Comparison of ENCODE assay signal across 1 cellular context in the genomic region with DNA sequence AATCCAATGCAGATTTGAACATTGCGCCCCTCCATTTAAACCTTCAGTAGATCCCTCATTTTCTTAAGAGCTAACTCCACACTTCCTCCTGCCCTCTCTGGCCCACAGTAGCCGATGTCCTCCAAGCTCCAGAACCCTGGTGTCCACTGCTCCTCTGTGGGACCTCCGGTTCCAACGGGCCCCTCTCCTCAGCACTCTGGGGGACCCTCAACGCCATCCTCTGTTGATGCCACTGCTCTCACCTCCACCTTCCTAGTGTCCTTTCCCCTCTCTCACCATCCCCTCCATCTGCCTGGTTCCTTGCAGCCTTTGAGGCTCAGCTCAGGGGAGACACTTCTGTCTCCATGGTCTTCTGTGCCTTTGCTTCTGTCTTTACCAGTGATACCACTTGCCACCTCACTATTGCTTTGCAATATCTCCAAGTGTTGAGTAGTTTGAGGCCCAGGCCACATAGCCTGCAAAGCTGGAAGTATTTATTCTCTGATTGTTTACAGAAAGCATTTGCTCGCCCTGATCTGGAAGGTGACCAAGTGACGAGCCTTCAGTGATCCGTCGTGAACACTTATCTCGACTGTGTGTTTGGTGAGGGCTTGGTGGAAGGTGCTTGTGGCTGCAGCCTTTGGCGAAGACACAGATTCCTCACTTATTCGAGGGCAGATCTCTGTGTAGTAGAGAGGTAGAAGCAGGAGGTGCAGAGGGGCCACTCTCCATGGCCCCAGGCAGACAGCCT.
TF ChIP-seq lines count a peak whose summit lies in the region.

No MANE protein-coding gene starts in this region.

TF ChIP-seq in HepG2, 621 proteins besides CTCF, POLR2A, EP300 and RAD21 (continued from another document):
- TF ChIP-seq, protein P1, sequence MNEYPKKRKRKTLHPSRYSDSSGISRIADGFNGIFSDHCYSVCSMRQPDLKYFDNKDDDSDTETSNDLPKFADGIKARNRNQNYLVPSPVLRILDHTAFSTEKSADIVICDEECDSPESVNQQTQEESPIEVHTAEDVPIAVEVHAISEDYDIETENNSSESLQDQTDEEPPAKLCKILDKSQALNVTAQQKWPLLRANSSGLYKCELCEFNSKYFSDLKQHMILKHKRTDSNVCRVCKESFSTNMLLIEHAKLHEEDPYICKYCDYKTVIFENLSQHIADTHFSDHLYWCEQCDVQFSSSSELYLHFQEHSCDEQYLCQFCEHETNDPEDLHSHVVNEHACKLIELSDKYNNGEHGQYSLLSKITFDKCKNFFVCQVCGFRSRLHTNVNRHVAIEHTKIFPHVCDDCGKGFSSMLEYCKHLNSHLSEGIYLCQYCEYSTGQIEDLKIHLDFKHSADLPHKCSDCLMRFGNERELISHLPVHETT (CRISPR knock-in tag; conservative IDR thresholded peaks at IDR 0.05) = no peak
- TF ChIP-seq MED1 (CRISPR knock-in tag; IDR thresholded peaks at IDR 0.05) (no peak), CBX5 (CRISPR knock-in tag; IDR thresholded peaks at IDR 0.05; ENCODE audit: borderline replicate concordance) (no peak), ZNF556 (CRISPR knock-in tag; IDR thresholded peaks at IDR 0.05; ENCODE audit: borderline replicate concordance) (no peak), NFYB (CRISPR knock-in tag; IDR thresholded peaks at IDR 0.05) (no peak)
